In the genomic region with DNA sequence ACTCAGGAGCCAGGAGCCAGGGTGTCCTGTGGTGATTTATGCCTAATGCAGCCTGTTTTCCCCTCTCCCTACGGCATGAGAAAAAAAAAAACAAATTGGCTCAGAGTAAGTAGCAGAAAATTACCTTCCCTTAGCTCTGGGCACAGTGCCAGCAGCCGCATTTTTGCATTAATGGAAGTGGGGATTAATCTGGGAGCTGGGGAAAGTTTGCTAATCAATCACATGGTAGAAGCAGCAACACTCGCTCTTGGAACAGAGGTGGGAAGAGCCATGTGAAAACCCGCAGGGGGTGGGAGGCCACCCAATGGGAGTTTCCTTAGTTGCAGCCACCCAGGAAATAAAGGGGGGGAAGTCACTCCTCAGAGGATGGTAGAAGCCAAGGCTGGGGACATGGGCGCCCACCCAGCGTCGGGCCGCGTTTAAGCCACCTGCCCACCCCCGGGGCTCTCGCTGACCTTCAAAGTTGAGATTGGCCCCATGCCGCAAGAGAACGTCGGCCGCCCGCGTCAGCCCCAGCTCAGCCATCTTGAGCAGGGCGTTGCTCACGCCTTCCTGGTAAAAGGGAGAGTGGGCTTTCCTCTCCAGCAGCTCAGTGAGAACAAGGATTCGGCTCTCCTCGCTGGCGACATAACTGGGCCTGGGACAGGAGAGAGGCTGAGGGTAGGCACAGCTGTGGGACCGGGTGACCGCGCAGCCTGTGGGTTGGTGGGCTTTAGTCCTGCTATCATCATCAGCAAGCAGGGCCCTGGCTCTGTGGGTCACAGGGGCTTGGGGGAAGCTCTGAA, we compare ENCODE assay signal across 1 cellular context.
A peak's percentile ranks its signal among the peaks of the same experiment; 100 is the strongest.
TF ChIP-seq lines count a peak whose summit lies in the region.

No MANE protein-coding gene starts in this region.

TF ChIP-seq in HepG2, 621 proteins besides CTCF, POLR2A, EP300 and RAD21:
- peak; percentile 35 for TF ChIP-seq AGO2 (optimal IDR thresholded peaks at IDR 0.05; ENCODE audit: low read depth, low read length)
- no peak for TF ChIP-seq ZZZ3 (CRISPR knock-in tag; IDR thresholded peaks at IDR 0.05; ENCODE audit: borderline replicate concordance)
